In genomic region chr12:40107803-40108620, GRCh38 we compare ENCODE assay signal across 8 cellular contexts. TPM values are rescaled to one million over a fixed set of nuclear protein-coding genes. Genes with fewer than 3 reads are reported as not detected.
DNase-seq lines count a peak whose midpoint lies in the region; ATAC-seq lines count a peak whose summit lies in the region.

No MANE protein-coding gene starts in this region.

- peaks cover 41% of the 10 kb centered on the region for H3K4me1 Mint-ChIP-seq in activated CD4-positive, alpha-beta T cell treated with anti-CD3 and anti-CD28 coated beads for 36 hours
- peaks cover 23% of the 10 kb centered on the region for H3K4me1 Mint-ChIP-seq in T-helper 2 cell treated with Interferon-gamma antibody and Interleukin-4, amounts not matched to agents 5 μg/mL and 100 μg/mL, for 36 hours (ENCODE audit: low read depth)

- no peaks in the 10 kb centered on the region for H3K9me3 Mint-ChIP-seq in activated CD4-positive, alpha-beta T cell treated with anti-CD3 and anti-CD28 coated beads for 36 hours (ENCODE audit: low read depth)
- no peaks in the 10 kb centered on the region for H3K9me3 Mint-ChIP-seq in T-helper 2 cell treated with Interferon-gamma antibody and Interleukin-4, amounts not matched to agents 5 μg/mL and 100 μg/mL, for 36 hours

- CTCF ChIA-PET in activated CD4-positive, alpha-beta T cell treated with anti-CD3 and anti-CD28 coated beads for 36 hours (lab: Charles Lee): interaction anchor here (0.5 to 5.3 kb wide), 10 partner anchors 10 to 661 kb away, joined by 3 to 51 read pairs (median 3); no protein-coding TSS in a partner anchor

- H3K9me3 ChIP-seq in endocrine pancreas (ENCODE audit: control insufficient read depth, low read length): no peaks in the 10 kb centered on the region

- H3K27me3 ChIP-seq in endocrine pancreas (ENCODE audit: control insufficient read depth, insufficient read depth, low read length): no peaks in the 10 kb centered on the region

- no peak for ATAC-seq in activated CD4-positive, alpha-beta T cell treated with anti-CD3 and anti-CD28 coated beads for 36 hours
- ATAC-seq in HG03039 (IDR thresholded peaks at IDR 0.05; ENCODE audit: unreplicated experiment) (no peak), GM21576 (IDR thresholded peaks at IDR 0.05; ENCODE audit: unreplicated experiment) (no peak)

- H3K27me3 Mint-ChIP-seq in activated CD4-positive, alpha-beta T cell treated with anti-CD3 and anti-CD28 coated beads for 36 hours: peaks cover 23% of the 10 kb centered on the region
- peaks cover 44% of the 10 kb centered on the region for H3K27me3 Mint-ChIP-seq in T-helper 2 cell treated with Interferon-gamma antibody and Interleukin-4, amounts not matched to agents 5 μg/mL and 100 μg/mL, for 36 hours (ENCODE audit: low read depth)

- H3K4me3 Mint-ChIP-seq in activated CD4-positive, alpha-beta T cell treated with anti-CD3 and anti-CD28 coated beads for 36 hours: peak overlapping the region; percentile 45
- peak overlapping the region; percentile 80 for H3K4me3 Mint-ChIP-seq in T-helper 2 cell treated with Interferon-gamma antibody and Interleukin-4, amounts not matched to agents 5 μg/mL and 100 μg/mL, for 36 hours

- no peak overlapping the region for H3K27ac Mint-ChIP-seq in activated CD4-positive, alpha-beta T cell treated with anti-CD3 and anti-CD28 coated beads for 36 hours
- H3K27ac Mint-ChIP-seq in T-helper 2 cell treated with Interferon-gamma antibody and Interleukin-4, amounts not matched to agents 5 μg/mL and 100 μg/mL, for 36 hours: no peak overlapping the region

- H3K4me1 ChIP-seq in endocrine pancreas (ENCODE audit: control insufficient read depth, insufficient read depth, low read length): no peaks in the 10 kb centered on the region

- POLR2A ChIA-PET in activated CD4-positive, alpha-beta T cell treated with anti-CD3 and anti-CD28 coated beads for 36 hours (lab: Charles Lee): interaction anchor here (0.6 kb wide), 3 partner anchors 9 to 19 kb away, joined by 6 to 8 read pairs (median 6); no protein-coding TSS in a partner anchor

- no peaks in the 10 kb centered on the region for H3K36me3 ChIP-seq in endocrine pancreas (ENCODE audit: control insufficient read depth, insufficient read depth, low read length)

- no peaks in the 10 kb centered on the region for H3K36me3 Mint-ChIP-seq in activated CD4-positive, alpha-beta T cell treated with anti-CD3 and anti-CD28 coated beads for 36 hours (ENCODE audit: low read depth)
- no peaks in the 10 kb centered on the region for H3K36me3 Mint-ChIP-seq in T-helper 2 cell treated with Interferon-gamma antibody and Interleukin-4, amounts not matched to agents 5 μg/mL and 100 μg/mL, for 36 hours (ENCODE audit: low read depth)

- DNase-seq in activated CD4-positive, alpha-beta T cell treated with anti-CD3 and anti-CD28 coated beads for 36 hours: peak; percentile 64
- no peak for DNase-seq in activated CD4-positive, alpha-beta T cell treated with anti-CD3 and anti-CD28 coated beads for 1 hour
- no peak for DNase-seq in T-helper 2 cell treated with Interferon-gamma antibody and Interleukin-4, amounts not matched to agents 5 μg/mL and 100 μg/mL, for 36 hours (ENCODE audit: low spot score)
- peak; percentile 15 to 17 for DNase-seq in stimulated activated CD4-positive, alpha-beta T cell treated with anti-CD3 and anti-CD28 coated beads, Interleukin-4, amount 100 ng/mL, for 4 hours
- DNase-seq in RPMI8226: no peak

- no peak overlapping the region for H3K9ac ChIP-seq in endocrine pancreas (ENCODE audit: control insufficient read depth, insufficient read depth, low read length)

- intact Hi-C loops in activated CD4-positive, alpha-beta T cell treated with anti-CD3 and anti-CD28 coated beads for 36 hours (cut with DNase I, micrococcal nuclease): loop anchor here (1.0 to 10.0 kb wide), 9 partner anchors 97 to 1793 kb away; partner anchors contain the start of genes KIF21A (in 2 of the 2), ALG10B (in 1 of the 2) and CPNE8 (in 1 of the 2)

- H3K4me3 ChIP-seq in endocrine pancreas (ENCODE audit: control insufficient read depth, insufficient read depth, low read length): peak overlapping the region; percentile 96

RNA-seq across cellular contexts. Expression of gene SLC2A13, which starts 2.1 kb away (rescaled TPM):
- 1 to 10 TPM; 2.3 to 3.9 TPM for total RNA-seq in activated CD4-positive, alpha-beta T cell treated with anti-CD3 and anti-CD28 coated beads for 36 hours

Comparison
In these comparisons a context has a peak if more than half of its experiments do, and no peak if none do; other contexts are left out.
1. DNase-seq: peak in activated CD4-positive, alpha-beta T cell treated with anti-CD3 and anti-CD28 coated beads for 36 hours (single experiment) and stimulated activated CD4-positive, alpha-beta T cell treated with anti-CD3 and anti-CD28 coated beads, Interleukin-4, amount 100 ng/mL, for 4 hours (2 of 2); none in activated CD4-positive, alpha-beta T cell treated with anti-CD3 and anti-CD28 coated beads for 1 hour (single experiment), T-helper 2 cell treated with Interferon-gamma antibody and Interleukin-4, amounts not matched to agents 5 μg/mL and 100 μg/mL, for 36 hours (single experiment) and RPMI8226 (single experiment).